In genomic region chr20:63851548-63851943, GRCh38 we compare ENCODE assay signal across 2 cellular contexts.
TF ChIP-seq lines count a peak whose summit lies in the region.

No MANE protein-coding gene starts in this region.

TF ChIP-seq in HEK293, 187 proteins besides CTCF, POLR2A, EP300 and RAD21:
- TF ChIP-seq ZFHX2 (tag by site-specific recombination; conservative IDR thresholded peaks at IDR 0.05), result peak; percentile 16; the same call in 1 of the 2 replicates

TF ChIP-seq in K562, 482 proteins besides CTCF, POLR2A, EP300 and RAD21:
- peak; percentile 61 for TF ChIP-seq EGR1 (conservative IDR thresholded peaks at IDR 0.05)
